ENCODE assay signal across 11 cellular contexts in the genomic region with DNA sequence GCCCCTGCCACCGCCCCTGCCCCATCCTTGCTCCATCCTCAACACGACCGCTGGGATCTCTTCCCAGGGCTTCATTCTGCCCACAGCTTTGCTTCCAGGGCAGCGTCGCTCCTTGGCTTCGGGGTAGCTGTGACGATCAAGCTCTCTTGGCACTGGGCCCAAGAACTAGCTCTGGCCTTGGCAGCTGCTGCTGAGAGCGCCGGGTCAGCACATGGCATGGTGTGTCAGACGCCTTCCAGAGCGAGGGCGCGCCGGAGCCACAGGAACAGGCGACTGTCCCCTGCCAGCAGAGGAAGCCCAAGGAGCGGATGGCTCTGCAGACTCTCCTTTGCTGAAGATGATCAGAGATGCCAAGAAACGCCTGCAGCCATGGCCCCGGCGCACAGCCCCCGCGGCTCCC. TPM values are rescaled to one million over a fixed set of nuclear protein-coding genes. Genes with fewer than 3 reads are reported as not detected.
DNase-seq lines count a peak whose midpoint lies in the region; ATAC-seq and TF ChIP-seq lines count a peak whose summit lies in the region.
"Had no signal": no experiment of that assay in that cellular context is flagged by ENCODE, and none has a peak within 500 bp of the region (broad histone marks: within the 10 kb centered on the region; RNA-seq: fewer than 3 reads in every experiment).

No MANE protein-coding gene starts in this region.

- DNase-seq in AG20443 (ENCODE audit: low spot score): peak; percentile 70
- peak; percentile 60 for DNase-seq in NCI-H446 treated with DMSO at 0.1 percent for 48 hours (lab: John Stamatoyannopoulos, UW)
- peak; percentile 75 for DNase-seq in fibroblast of mammary gland (ENCODE audit: low read depth)
- peak; percentile 70 for DNase-seq in occipital lobe (lab: John Stamatoyannopoulos, UW)
- DNase-seq in KG1 (lab: John Stamatoyannopoulos, UW): no peak
- DNase-seq in NCI-H146 (lab: John Stamatoyannopoulos, UW): no peak
- no peak for DNase-seq in NCI-H128 (lab: John Stamatoyannopoulos, UW; ENCODE audit: unreplicated experiment)
- DNase-seq in foreskin keratinocyte: no peak
- DNase-seq: CD4-positive, alpha-beta memory T cell; SIG-M5 had no signal

- no peak overlapping the region for H3K4me3 ChIP-seq in fibroblast of mammary gland (ENCODE audit: control insufficient read depth, low read depth, low read length)

- TF ChIP-seq CTCF in fibroblast of mammary gland (conservative IDR thresholded peaks at IDR 0.05; ENCODE audit: control insufficient read depth, insufficient read depth, low read depth, low read length) (no peak), foreskin keratinocyte (conservative IDR thresholded peaks at IDR 0.05) (no peak)

- peaks cover 3% of the 10 kb centered on the region for H3K4me1 ChIP-seq in foreskin keratinocyte
- H3K4me1 ChIP-seq: parathyroid adenoma had no signal

- ATAC-seq in foreskin keratinocyte: no peak

- H3K27me3 ChIP-seq in foreskin keratinocyte: no peaks in the 10 kb centered on the region

- no peak overlapping the region for H3K27ac ChIP-seq in foreskin keratinocyte
- H3K27ac ChIP-seq: parathyroid adenoma had no signal

RNA-seq across cellular contexts. Expression of gene RAB35, which starts 15.9 kb away (rescaled TPM):
- total RNA-seq in occipital lobe (34.8 TPM), foreskin keratinocyte (35.5 and 35.7 TPM in 2 replicates)
- polyA plus RNA-seq in foreskin keratinocyte: 34.3 and 39.4 TPM in 2 replicates

Comparison
In these comparisons a context has a peak if more than half of its experiments do, and no peak if none do; other contexts are left out.
1. DNase-seq: peak in AG20443 (single experiment), NCI-H446 treated with DMSO at 0.1 percent for 48 hours (single experiment), fibroblast of mammary gland (single experiment) and occipital lobe (single experiment); none in KG1 (single experiment), NCI-H146 (single experiment), NCI-H128 (single experiment) and foreskin keratinocyte (0 of 2).